In genomic region chr2:108360776-108361468, GRCh38 we compare ENCODE assay signal across 39 cellular contexts. TPM values are rescaled to one million over a fixed set of nuclear protein-coding genes. Genes with fewer than 3 reads are reported as not detected.
"Had no signal": no experiment of that assay in that cellular context is flagged by ENCODE, and none has a peak within 500 bp of the region (broad histone marks: within the 10 kb centered on the region; RNA-seq: fewer than 3 reads in every experiment).

No MANE protein-coding gene starts in this region.

- DNase-seq: Kasumi-1, MG63, MM.1S, MV-4-11, NCI-H1048, NCI-H1092, NCI-H1092 treated with DMSO at 0.1 percent for 48 hours, NCI-H1105, NCI-H1105 treated with DMSO at 0.1 percent for 48 hours, NCI-H1417, NCI-H1417 treated with DMSO at 0.1 percent for 48 hours, NCI-H1436, NCI-H1436 treated with DMSO at 0.1 percent for 48 hours, NCI-H146, NCI-H1694, NCI-H1694 treated with DMSO at 0.1 percent for 48 hours, NCI-H187, NCI-H187 treated with DMSO at 0.1 percent for 48 hours, NCI-H1930, NCI-H2029, NCI-H2029 treated with DMSO at 0.1 percent for 48 hours, NCI-H2081, NCI-H2081 treated with DMSO at 0.1 percent for 48 hours, NCI-H2107, NCI-H2171, NCI-H2171 treated with DMSO at 0.1 percent for 48 hours, NCI-H2227 treated with DMSO at 0.1 percent for 48 hours, NCI-H226, NCI-H345, NCI-H446, NCI-H446 treated with DMSO at 0.1 percent for 48 hours, NCI-H510A, NCI-H510A treated with DMSO at 0.1 percent for 48 hours, NCI-H524, NCI-H524 treated with DMSO at 0.1 percent for 48 hours had no signal

- H3K36me3 ChIP-seq: MG63 had no signal

- H3K4me3 ChIP-seq: MG63 had no signal

- H3K27me3 ChIP-seq: MG63 had no signal

RNA-seq across cellular contexts. Expression of gene SULT1C4, which starts 16.8 kb away (rescaled TPM):
- total RNA-seq: LHCN-M2, M059J, MCF 10A, NCI-H460 had no signal
